ENCODE assay signal across 1 cellular context in the genomic region with DNA sequence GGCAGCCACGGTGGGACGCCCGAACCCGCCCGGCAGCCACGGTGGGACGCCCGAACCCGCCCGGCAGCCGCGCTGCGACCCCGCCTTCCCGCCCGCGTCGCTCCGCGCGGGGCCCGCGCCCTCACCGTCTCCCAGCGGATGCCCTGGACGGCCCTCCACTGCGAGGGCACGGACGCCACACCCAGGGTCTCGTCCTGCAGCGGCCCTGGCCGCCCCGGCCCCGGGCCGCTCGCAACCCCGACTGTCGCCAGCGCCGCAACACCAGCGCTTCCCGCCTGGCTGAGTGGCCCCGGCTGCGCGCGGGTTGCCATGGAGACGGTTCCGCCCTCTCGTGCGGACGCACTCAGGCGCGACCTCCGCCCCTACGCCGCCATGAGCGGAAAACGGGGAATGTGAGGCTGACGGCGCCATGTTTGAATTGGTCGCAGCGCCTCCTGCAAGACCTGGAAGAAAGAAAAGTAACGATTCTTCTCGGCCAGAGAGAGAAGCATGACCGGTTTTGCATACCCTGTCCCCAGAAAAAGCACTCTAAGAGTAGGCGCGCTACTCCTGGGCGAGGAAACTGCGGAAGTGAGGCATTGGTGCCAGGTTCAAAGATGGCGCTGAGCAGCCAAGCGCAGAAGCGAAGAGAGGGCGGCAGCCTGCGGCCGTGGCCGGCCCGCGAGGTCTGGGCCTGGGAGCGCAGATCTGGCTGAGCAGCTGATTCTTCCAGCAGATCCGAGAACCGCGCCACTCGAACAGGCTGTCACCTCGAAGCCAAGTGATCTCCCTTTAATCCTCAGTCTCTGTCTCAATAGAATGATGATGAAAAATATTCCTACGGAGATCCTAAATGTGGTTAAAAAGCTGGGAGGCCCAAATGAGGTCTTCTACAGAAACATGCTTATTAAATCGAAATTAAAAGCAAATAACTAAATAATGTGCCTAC.
A peak's percentile ranks its signal among the peaks of the same experiment; 100 is the strongest.
TF ChIP-seq lines count a peak whose summit lies in the region.

Gene DYNC2I2, minus strand, starts transcription at position 432 of the 928 bp plus-strand sequence. Its CDS starts 121 bp downstream, at position 311.

TF ChIP-seq in HepG2, 621 proteins besides CTCF, POLR2A, EP300 and RAD21 (continued from another document and continues in another):
- TF ChIP-seq CBX5 (CRISPR knock-in tag; IDR thresholded peaks at IDR 0.05; ENCODE audit: borderline replicate concordance) (peak; percentile 86), U2AF1 (optimal IDR thresholded peaks at IDR 0.05; ENCODE audit: low read depth, low read length) (no peak), NR2F6 (IDR thresholded peaks at IDR 0.05) (no peak), NR2F6 (CRISPR knock-in tag; IDR thresholded peaks at IDR 0.05) (peak; percentile 59), GABPA (IDR thresholded peaks at IDR 0.05; ENCODE audit: low read depth, low read length) (peak; percentile 55), GABPA (CRISPR knock-in tag; IDR thresholded peaks at IDR 0.05; ENCODE audit: low read depth) (peak; percentile 86), ZBTB1 (CRISPR knock-in tag; IDR thresholded peaks at IDR 0.05; ENCODE audit: borderline replicate concordance) (no peak), XBP1 (CRISPR knock-in tag; IDR thresholded peaks at IDR 0.05) (no peak), ZNF354B (CRISPR knock-in tag; IDR thresholded peaks at IDR 0.05) (no peak), TBX3 (IDR thresholded peaks at IDR 0.05; ENCODE audit: borderline replicate concordance) (peak; percentile 51; the same call in 1 of the 2 replicates), SOX13 (IDR thresholded peaks at IDR 0.05) (no peak), SOX13 (CRISPR knock-in tag; conservative IDR thresholded peaks at IDR 0.05 in 1 of 2, IDR thresholded peaks at IDR 0.05 in 1 of 2) (no peak), NR2F2 (IDR thresholded peaks at IDR 0.05; ENCODE audit: borderline replicate concordance, low read depth) (0 out of 2 replicates have a peak, but pooled peaks have one; percentile 4), SP1 (IDR thresholded peaks at IDR 0.05) (no peak), SP1 (CRISPR knock-in tag; IDR thresholded peaks at IDR 0.05) (peak; percentile 76), XRCC5 (optimal IDR thresholded peaks at IDR 0.05; ENCODE audit: low read length) (peak; percentile 49), ZSCAN21 (CRISPR knock-in tag; IDR thresholded peaks at IDR 0.05; ENCODE audit: borderline replicate concordance) (peak; percentile 86), MAF1 (CRISPR knock-in tag; IDR thresholded peaks at IDR 0.05; ENCODE audit: borderline replicate concordance) (peak; percentile 71; the same call in 1 of the 2 replicates), CBFB (CRISPR knock-in tag; IDR thresholded peaks at IDR 0.05) (peak; percentile 40; the same call in 1 of the 2 replicates), KLF6 (CRISPR knock-in tag; IDR thresholded peaks at IDR 0.05) (0 out of 2 replicates have a peak, but pooled peaks have one; percentile 77), ARNT2 (CRISPR knock-in tag; IDR thresholded peaks at IDR 0.05; ENCODE audit: low read depth) (peak; percentile 74), NCOR1 (IDR thresholded peaks at IDR 0.05; ENCODE audit: borderline replicate concordance, low read length) (no peak), FOXA3 (CRISPR knock-in tag; IDR thresholded peaks at IDR 0.05) (peak; percentile 40), RFXAP (CRISPR knock-in tag; IDR thresholded peaks at IDR 0.05; ENCODE audit: borderline replicate concordance) (peak; percentile 74; the same call in 1 of the 2 replicates), KLF12 (CRISPR knock-in tag; IDR thresholded peaks at IDR 0.05; ENCODE audit: borderline replicate concordance) (peak; percentile 96), SNAPC5 (CRISPR knock-in tag; IDR thresholded peaks at IDR 0.05; ENCODE audit: borderline replicate concordance) (no peak), TSC22D2 (CRISPR knock-in tag; IDR thresholded peaks at IDR 0.05; ENCODE audit: borderline replicate concordance) (peak; percentile 92; the same call in 1 of the 2 replicates), ZFP82 (CRISPR knock-in tag; IDR thresholded peaks at IDR 0.05; ENCODE audit: borderline replicate concordance) (peak; percentile 91; the same call in 1 of the 2 replicates), CBX2 (IDR thresholded peaks at IDR 0.05; ENCODE audit: low read depth, low read length) (no peak), CBX2 (CRISPR knock-in tag; IDR thresholded peaks at IDR 0.05; ENCODE audit: low read depth) (no peak), REPIN1 (CRISPR knock-in tag; IDR thresholded peaks at IDR 0.05; ENCODE audit: borderline replicate concordance, low read depth) (peak; percentile 83), MTA1 (CRISPR knock-in tag; IDR thresholded peaks at IDR 0.05; ENCODE audit: borderline replicate concordance) (peak; percentile 71; the same call in 1 of the 2 replicates), ZNF770 (CRISPR knock-in tag; IDR thresholded peaks at IDR 0.05) (no peak), MAX (IDR thresholded peaks at IDR 0.05) (peak; percentile 81), ZC3H13 (CRISPR knock-in tag; IDR thresholded peaks at IDR 0.05) (peak; percentile 79; the same call in 1 of the 2 replicates), ZNF446 (CRISPR knock-in tag; IDR thresholded peaks at IDR 0.05) (no peak; the same call in 1 of the 2 replicates), ZNF879 (CRISPR knock-in tag; IDR thresholded peaks at IDR 0.05) (no peak), ZNF317 (CRISPR knock-in tag; IDR thresholded peaks at IDR 0.05) (peak; percentile 58; the same call in 1 of the 2 replicates), IRF2 (CRISPR knock-in tag; IDR thresholded peaks at IDR 0.05) (peak; percentile 73; the same call in 1 of the 2 replicates), MAFK (conservative IDR thresholded peaks at IDR 0.05 in 1 of 2, IDR thresholded peaks at IDR 0.05 in 1 of 2; ENCODE audit: low read length in 2 of 2) (no peak), ZNF256 (CRISPR knock-in tag; conservative IDR thresholded peaks at IDR 0.05) (0 out of 2 replicates have a peak, but pooled peaks have one; percentile 31), ASH2L (IDR thresholded peaks at IDR 0.05; ENCODE audit: insufficient read length, low read depth, low read length) (peak; percentile 86), ZBTB3 (CRISPR knock-in tag; IDR thresholded peaks at IDR 0.05; ENCODE audit: borderline replicate concordance, low read depth) (0 out of 2 replicates have a peak, but pooled peaks have one; percentile 79), ZNF687 (CRISPR knock-in tag; IDR thresholded peaks at IDR 0.05) (peak; percentile 95)
- TF ChIP-seq, protein P1, sequence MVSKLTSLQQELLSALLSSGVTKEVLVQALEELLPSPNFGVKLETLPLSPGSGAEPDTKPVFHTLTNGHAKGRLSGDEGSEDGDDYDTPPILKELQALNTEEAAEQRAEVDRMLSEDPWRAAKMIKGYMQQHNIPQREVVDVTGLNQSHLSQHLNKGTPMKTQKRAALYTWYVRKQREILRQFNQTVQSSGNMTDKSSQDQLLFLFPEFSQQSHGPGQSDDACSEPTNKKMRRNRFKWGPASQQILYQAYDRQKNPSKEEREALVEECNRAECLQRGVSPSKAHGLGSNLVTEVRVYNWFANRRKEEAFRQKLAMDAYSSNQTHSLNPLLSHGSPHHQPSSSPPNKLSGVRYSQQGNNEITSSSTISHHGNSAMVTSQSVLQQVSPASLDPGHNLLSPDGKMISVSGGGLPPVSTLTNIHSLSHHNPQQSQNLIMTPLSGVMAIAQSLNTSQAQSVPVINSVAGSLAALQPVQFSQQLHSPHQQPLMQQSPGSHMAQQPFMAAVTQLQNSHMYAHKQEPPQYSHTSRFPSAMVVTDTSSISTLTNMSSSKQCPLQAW (CRISPR knock-in tag; IDR thresholded peaks at IDR 0.05), result peak; percentile 93
- TF ChIP-seq, protein P2, sequence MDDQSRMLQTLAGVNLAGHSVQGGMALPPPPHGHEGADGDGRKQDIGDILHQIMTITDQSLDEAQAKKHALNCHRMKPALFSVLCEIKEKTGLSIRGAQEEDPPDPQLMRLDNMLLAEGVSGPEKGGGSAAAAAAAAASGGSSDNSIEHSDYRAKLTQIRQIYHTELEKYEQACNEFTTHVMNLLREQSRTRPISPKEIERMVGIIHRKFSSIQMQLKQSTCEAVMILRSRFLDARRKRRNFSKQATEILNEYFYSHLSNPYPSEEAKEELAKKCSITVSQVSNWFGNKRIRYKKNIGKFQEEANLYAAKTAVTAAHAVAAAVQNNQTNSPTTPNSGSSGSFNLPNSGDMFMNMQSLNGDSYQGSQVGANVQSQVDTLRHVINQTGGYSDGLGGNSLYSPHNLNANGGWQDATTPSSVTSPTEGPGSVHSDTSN (CRISPR knock-in tag; IDR thresholded peaks at IDR 0.05; ENCODE audit: borderline replicate concordance), result 0 out of 2 replicates have a peak, but pooled peaks have one; percentile 69
- TF ChIP-seq, protein P3, sequence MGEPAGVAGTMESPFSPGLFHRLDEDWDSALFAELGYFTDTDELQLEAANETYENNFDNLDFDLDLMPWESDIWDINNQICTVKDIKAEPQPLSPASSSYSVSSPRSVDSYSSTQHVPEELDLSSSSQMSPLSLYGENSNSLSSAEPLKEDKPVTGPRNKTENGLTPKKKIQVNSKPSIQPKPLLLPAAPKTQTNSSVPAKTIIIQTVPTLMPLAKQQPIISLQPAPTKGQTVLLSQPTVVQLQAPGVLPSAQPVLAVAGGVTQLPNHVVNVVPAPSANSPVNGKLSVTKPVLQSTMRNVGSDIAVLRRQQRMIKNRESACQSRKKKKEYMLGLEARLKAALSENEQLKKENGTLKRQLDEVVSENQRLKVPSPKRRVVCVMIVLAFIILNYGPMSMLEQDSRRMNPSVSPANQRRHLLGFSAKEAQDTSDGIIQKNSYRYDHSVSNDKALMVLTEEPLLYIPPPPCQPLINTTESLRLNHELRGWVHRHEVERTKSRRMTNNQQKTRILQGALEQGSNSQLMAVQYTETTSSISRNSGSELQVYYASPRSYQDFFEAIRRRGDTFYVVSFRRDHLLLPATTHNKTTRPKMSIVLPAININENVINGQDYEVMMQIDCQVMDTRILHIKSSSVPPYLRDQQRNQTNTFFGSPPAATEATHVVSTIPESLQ (CRISPR knock-in tag; conservative IDR thresholded peaks at IDR 0.05), result no peak
- TF ChIP-seq, protein P4, sequence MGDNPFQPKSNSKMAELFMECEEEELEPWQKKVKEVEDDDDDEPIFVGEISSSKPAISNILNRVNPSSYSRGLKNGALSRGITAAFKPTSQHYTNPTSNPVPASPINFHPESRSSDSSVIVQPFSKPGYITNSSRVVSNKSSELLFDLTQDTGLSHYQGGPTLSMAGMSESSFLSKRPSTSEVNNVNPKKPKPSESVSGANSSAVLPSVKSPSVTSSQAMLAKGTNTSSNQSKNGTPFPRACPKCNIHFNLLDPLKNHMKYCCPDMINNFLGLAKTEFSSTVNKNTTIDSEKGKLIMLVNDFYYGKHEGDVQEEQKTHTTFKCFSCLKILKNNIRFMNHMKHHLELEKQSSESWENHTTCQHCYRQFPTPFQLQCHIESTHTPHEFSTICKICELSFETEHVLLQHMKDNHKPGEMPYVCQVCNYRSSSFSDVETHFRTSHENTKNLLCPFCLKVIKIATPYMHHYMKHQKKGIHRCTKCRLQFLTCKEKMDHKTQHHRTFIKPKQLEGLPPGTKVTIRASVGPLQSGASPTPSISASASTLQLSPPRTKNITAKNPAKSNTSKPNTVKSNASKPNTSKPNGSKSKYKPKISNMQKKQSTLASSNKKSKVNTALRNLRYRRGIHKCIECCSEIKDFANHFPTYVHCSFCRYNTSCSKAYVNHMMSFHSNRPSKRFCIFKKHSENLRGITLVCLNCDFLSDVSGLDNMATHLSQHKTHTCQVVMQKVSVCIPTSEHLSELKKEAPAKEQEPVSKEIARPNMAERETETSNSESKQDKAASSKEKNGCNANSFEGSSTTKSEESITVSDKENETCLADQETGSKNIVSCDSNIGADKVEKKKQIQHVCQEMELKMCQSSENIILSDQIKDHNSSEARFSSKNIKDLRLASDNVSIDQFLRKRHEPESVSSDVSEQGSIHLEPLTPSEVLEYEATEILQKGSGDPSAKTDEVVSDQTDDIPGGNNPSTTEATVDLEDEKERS (CRISPR knock-in tag; IDR thresholded peaks at IDR 0.05), result peak; percentile 85
